ENCODE assay signal across 1 cellular context in genomic region chr4:100113732-100114131, GRCh38.
TF ChIP-seq lines count a peak whose summit lies in the region.

No MANE protein-coding gene starts in this region.

TF ChIP-seq in GM23338, 12 proteins besides CTCF, POLR2A, EP300 and RAD21:
- TF ChIP-seq, protein P1, sequence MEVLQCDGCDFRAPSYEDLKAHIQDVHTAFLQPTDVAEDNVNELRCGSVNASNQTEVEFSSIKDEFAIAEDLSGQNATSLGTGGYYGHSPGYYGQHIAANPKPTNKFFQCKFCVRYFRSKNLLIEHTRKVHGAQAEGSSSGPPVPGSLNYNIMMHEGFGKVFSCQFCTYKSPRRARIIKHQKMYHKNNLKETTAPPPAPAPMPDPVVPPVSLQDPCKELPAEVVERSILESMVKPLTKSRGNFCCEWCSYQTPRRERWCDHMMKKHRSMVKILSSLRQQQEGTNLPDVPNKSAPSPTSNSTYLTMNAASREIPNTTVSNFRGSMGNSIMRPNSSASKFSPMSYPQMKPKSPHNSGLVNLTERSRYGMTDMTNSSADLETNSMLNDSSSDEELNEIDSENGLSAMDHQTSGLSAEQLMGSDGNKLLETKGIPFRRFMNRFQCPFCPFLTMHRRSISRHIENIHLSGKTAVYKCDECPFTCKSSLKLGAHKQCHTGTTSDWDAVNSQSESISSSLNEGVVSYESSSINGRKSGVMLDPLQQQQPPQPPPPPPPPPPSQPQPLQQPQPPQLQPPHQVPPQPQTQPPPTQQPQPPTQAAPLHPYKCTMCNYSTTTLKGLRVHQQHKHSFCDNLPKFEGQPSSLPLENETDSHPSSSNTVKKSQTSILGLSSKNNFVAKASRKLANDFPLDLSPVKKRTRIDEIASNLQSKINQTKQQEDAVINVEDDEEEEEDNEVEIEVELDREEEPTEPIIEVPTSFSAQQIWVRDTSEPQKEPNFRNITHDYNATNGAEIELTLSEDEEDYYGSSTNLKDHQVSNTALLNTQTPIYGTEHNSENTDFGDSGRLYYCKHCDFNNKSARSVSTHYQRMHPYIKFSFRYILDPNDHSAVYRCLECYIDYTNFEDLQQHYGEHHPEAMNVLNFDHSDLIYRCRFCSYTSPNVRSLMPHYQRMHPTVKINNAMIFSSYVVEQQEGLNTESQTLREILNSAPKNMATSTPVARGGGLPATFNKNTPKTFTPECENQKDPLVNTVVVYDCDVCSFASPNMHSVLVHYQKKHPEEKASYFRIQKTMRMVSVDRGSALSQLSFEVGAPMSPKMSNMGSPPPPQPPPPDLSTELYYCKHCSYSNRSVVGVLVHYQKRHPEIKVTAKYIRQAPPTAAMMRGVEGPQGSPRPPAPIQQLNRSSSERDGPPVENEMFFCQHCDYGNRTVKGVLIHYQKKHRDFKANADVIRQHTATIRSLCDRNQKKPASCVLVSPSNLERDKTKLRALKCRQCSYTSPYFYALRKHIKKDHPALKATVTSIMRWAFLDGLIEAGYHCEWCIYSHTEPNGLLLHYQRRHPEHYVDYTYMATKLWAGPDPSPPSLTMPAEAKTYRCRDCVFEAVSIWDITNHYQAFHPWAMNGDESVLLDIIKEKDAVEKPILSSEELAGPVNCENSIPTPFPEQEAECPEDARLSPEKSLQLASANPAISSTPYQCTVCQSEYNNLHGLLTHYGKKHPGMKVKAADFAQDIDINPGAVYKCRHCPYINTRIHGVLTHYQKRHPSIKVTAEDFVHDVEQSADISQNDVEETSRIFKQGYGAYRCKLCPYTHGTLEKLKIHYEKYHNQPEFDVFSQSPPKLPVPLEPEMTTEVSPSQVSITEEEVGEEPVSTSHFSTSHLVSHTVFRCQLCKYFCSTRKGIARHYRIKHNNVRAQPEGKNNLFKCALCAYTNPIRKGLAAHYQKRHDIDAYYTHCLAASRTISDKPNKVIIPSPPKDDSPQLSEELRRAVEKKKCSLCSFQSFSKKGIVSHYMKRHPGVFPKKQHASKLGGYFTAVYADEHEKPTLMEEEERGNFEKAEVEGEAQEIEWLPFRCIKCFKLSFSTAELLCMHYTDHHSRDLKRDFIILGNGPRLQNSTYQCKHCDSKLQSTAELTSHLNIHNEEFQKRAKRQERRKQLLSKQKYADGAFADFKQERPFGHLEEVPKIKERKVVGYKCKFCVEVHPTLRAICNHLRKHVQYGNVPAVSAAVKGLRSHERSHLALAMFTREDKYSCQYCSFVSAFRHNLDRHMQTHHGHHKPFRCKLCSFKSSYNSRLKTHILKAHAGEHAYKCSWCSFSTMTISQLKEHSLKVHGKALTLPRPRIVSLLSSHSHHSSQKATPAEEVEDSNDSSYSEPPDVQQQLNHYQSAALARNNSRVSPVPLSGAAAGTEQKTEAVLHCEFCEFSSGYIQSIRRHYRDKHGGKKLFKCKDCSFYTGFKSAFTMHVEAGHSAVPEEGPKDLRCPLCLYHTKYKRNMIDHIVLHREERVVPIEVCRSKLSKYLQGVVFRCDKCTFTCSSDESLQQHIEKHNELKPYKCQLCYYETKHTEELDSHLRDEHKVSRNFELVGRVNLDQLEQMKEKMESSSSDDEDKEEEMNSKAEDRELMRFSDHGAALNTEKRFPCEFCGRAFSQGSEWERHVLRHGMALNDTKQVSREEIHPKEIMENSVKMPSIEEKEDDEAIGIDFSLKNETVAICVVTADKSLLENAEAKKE (CRISPR knock-in tag; IDR thresholded peaks at IDR 0.05): peak; percentile 70; the same call in 1 of the 2 replicates
- TF ChIP-seq ZNF114 (CRISPR knock-in tag; IDR thresholded peaks at IDR 0.05): no peak
